Comparison of ENCODE assay signal across 23 cellular contexts in genomic region chr10:53846809-53847208, GRCh38.
DNase-seq lines count a peak whose midpoint lies in the region; ATAC-seq and TF ChIP-seq lines count a peak whose summit lies in the region.
"Had no signal": no experiment of that assay in that cellular context is flagged by ENCODE, and none has a peak within 500 bp of the region (broad histone marks: within the 10 kb centered on the region; RNA-seq: fewer than 3 reads in every experiment).

No MANE protein-coding gene starts in this region.

- H3K4me1 Mint-ChIP-seq in GM23338, result peaks cover 4% of the 10 kb centered on the region; the same call in 2 of the 3 replicates
- H3K4me1 Mint-ChIP-seq: activated CD8-positive, alpha-beta memory T cell treated with anti-CD3 and anti-CD28 coated beads, Interleukin-2, amount 10 ng/mL, durations not matched to agents 7 days and 5 days; activated naive CD8-positive, alpha-beta T cell treated with anti-CD3 and anti-CD28 coated beads for 36 hours; activated T-helper 17 cell treated with anti-CD3 and anti-CD28 coated beads, Interleukin-2, amount 50 U/mL, for 72 hours; T-cell had no signal

- H3K27me3 Mint-ChIP-seq in GM23338 (ENCODE audit: insufficient read depth, low read depth, poor library complexity), result no peaks in the 10 kb centered on the region
- H3K27me3 Mint-ChIP-seq: activated CD8-positive, alpha-beta memory T cell treated with anti-CD3 and anti-CD28 coated beads, Interleukin-2, amount 10 ng/mL, durations not matched to agents 7 days and 5 days; activated naive CD8-positive, alpha-beta T cell treated with anti-CD3 and anti-CD28 coated beads for 36 hours; activated T-helper 17 cell treated with anti-CD3 and anti-CD28 coated beads, Interleukin-2, amount 50 U/mL, for 72 hours; T-cell; type B pancreatic cell had no signal

- no peak overlapping the region for H3K56ac ChIP-seq in mesendoderm (ENCODE audit: low read length)

- no peaks in the 10 kb centered on the region for H3F3A ChIP-seq in GM23338 (replicated peaks; ENCODE audit: low read depth)

- H3K18ac ChIP-seq in mesendoderm (ENCODE audit: low read length), result no peak overlapping the region

- no peaks in the 10 kb centered on the region for H3K9me3 Mint-ChIP-seq in GM23338
- H3K9me3 Mint-ChIP-seq: activated naive CD8-positive, alpha-beta T cell treated with anti-CD3 and anti-CD28 coated beads for 36 hours had no signal

- no peaks in the 10 kb centered on the region for H4K20me1 ChIP-seq in GM23338 (replicated peaks; ENCODE audit: insufficient read depth)

- no peak overlapping the region for H4K8ac ChIP-seq in mesendoderm (ENCODE audit: low read depth, low read length)

- H3K36me3 Mint-ChIP-seq in GM23338 (ENCODE audit: low read depth), result no peaks in the 10 kb centered on the region
- H3K36me3 Mint-ChIP-seq: activated CD8-positive, alpha-beta memory T cell treated with anti-CD3 and anti-CD28 coated beads, Interleukin-2, amount 10 ng/mL, durations not matched to agents 7 days and 5 days; activated naive CD8-positive, alpha-beta T cell treated with anti-CD3 and anti-CD28 coated beads for 36 hours; T-cell; type B pancreatic cell had no signal

- H3K4me3 ChIP-seq in GM23338, result no peak overlapping the region
- H3K4me3 ChIP-seq in astrocyte of the cerebellum (ENCODE audit: low read depth, low read length), result no peak overlapping the region
- no peak overlapping the region for H3K4me3 ChIP-seq in mesendoderm (ENCODE audit: low read length)
- H3K4me3 ChIP-seq: heart right ventricle, right atrium auricular region had no signal

- H3K9ac ChIP-seq in mesendoderm (ENCODE audit: low read length), result no peak overlapping the region

- H3K36me3 ChIP-seq in GM23338 (ENCODE audit: insufficient read depth) (no peaks in the 10 kb centered on the region), mesendoderm (ENCODE audit: control insufficient read depth, insufficient read depth, low read length) (no peaks in the 10 kb centered on the region)
- H3K36me3 ChIP-seq: heart right ventricle, right atrium auricular region had no signal

- peak; percentile 35 for DNase-seq in GM23338 (ENCODE audit: low spot score)
- peak; percentile 6 for DNase-seq in NAMALWA (ENCODE audit: low spot score)
- DNase-seq in astrocyte of the cerebellum (ENCODE audit: low read depth), result no peak
- DNase-seq in mesendoderm, result peak; percentile 19
- no peak for DNase-seq in omental fat pad (ENCODE audit: low spot score)
- no peak for DNase-seq in NCI-H82 (lab: John Stamatoyannopoulos, UW)
- DNase-seq in DMS114 treated with DMSO at 0.1 percent for 48 hours (lab: John Stamatoyannopoulos, UW; ENCODE audit: unreplicated experiment), result no peak
- DNase-seq: activated CD4-positive, alpha-beta T cell treated with anti-CD3 and anti-CD28 coated beads for 48 hours; activated CD8-positive, alpha-beta memory T cell treated with anti-CD3 and anti-CD28 coated beads, Interleukin-2, amount 10 ng/mL, durations not matched to agents 7 days and 5 days; activated naive CD8-positive, alpha-beta T cell treated with anti-CD3 and anti-CD28 coated beads for 36 hours; heart right ventricle; KBM-7; NCI-H1092; NCI-H2029 treated with DMSO at 0.1 percent for 48 hours; NCI-H446 treated with DMSO at 0.1 percent for 48 hours; nucleus accumbens; SHP77; stimulated activated CD4-positive, alpha-beta T cell treated with anti-CD3 and anti-CD28 coated beads, Interleukin-12 subunit alpha, Interleukin-12 subunit beta, amount 100 ng/mL, for 4 hours; T-cell had no signal

- no peak overlapping the region for H3K27ac Mint-ChIP-seq in GM23338
- H3K27ac Mint-ChIP-seq: activated CD8-positive, alpha-beta memory T cell treated with anti-CD3 and anti-CD28 coated beads, Interleukin-2, amount 10 ng/mL, durations not matched to agents 7 days and 5 days; activated naive CD8-positive, alpha-beta T cell treated with anti-CD3 and anti-CD28 coated beads for 36 hours; activated T-helper 17 cell treated with anti-CD3 and anti-CD28 coated beads, Interleukin-2, amount 50 U/mL, for 72 hours; T-cell; type B pancreatic cell had no signal

- H3K4me2 ChIP-seq in GM23338 (no peak overlapping the region), mesendoderm (ENCODE audit: low read length) (no peak overlapping the region)

- peak overlapping the region; percentile 23; the same call in 1 of the 2 replicates for H2AFZ ChIP-seq in GM23338

- H2BK120ac ChIP-seq in mesendoderm (ENCODE audit: low read depth, low read length), result no peak overlapping the region

- peak; percentile 48 to 54 for TF ChIP-seq CTCF in GM23338 (conservative IDR thresholded peaks at IDR 0.05; ENCODE audit: low read depth in 2 of 2)
- TF ChIP-seq CTCF in astrocyte of the cerebellum (IDR thresholded peaks at IDR 0.05; ENCODE audit: low read depth, low read length, missing control alignments), result peak; percentile 29
- no peak for TF ChIP-seq CTCF in omental fat pad (IDR thresholded peaks at IDR 0.05)

- H2BK15ac ChIP-seq in mesendoderm (replicated peaks; ENCODE audit: low read depth), result no peak overlapping the region

- no peak for ATAC-seq in GM23338
- ATAC-seq in omental fat pad (ENCODE audit: low FRiP score), result no peak
- ATAC-seq in HG02885 (IDR thresholded peaks at IDR 0.05; ENCODE audit: poor library complexity, unreplicated experiment), result no peak
- ATAC-seq: activated CD8-positive, alpha-beta memory T cell treated with anti-CD3 and anti-CD28 coated beads, Interleukin-2, amount 10 ng/mL, durations not matched to agents 7 days and 5 days; activated T-helper 17 cell treated with anti-CD3 and anti-CD28 coated beads, Interleukin-2, amount 50 U/mL, for 72 hours; heart right ventricle; T-cell had no signal

- no CpG with 5 or more reads among the region's 2 CpGs for WGBS in mesendoderm (ENCODE audit: extremely low coverage, insufficient coverage, low lambda C conversion rate)

- H3K27me3 ChIP-seq in GM23338 (ENCODE audit: insufficient read depth) (no peaks in the 10 kb centered on the region), mesendoderm (ENCODE audit: insufficient read depth, low read length, poor library complexity) (no peaks in the 10 kb centered on the region)
- H3K27me3 ChIP-seq: heart right ventricle, right atrium auricular region had no signal

- H3K79me2 ChIP-seq in GM23338 (replicated peaks; ENCODE audit: insufficient read depth) (no peaks in the 10 kb centered on the region), mesendoderm (ENCODE audit: control insufficient read depth, insufficient read depth, low read length) (no peaks in the 10 kb centered on the region)

- no peak overlapping the region for H3K4ac ChIP-seq in mesendoderm (ENCODE audit: low read depth, low read length)

- H3K4me1 ChIP-seq in GM23338 (ENCODE audit: insufficient read depth), result no peaks in the 10 kb centered on the region
- no peaks in the 10 kb centered on the region for H3K4me1 ChIP-seq in mesendoderm (ENCODE audit: control insufficient read depth, low read depth, low read length)
- H3K4me1 ChIP-seq: heart right ventricle, right atrium auricular region had no signal

- H3K4me3 Mint-ChIP-seq in GM23338, result no peak overlapping the region
- H3K4me3 Mint-ChIP-seq: activated CD8-positive, alpha-beta memory T cell treated with anti-CD3 and anti-CD28 coated beads, Interleukin-2, amount 10 ng/mL, durations not matched to agents 7 days and 5 days; activated naive CD8-positive, alpha-beta T cell treated with anti-CD3 and anti-CD28 coated beads for 36 hours; activated T-helper 17 cell treated with anti-CD3 and anti-CD28 coated beads, Interleukin-2, amount 50 U/mL, for 72 hours; T-cell; type B pancreatic cell had no signal

- H3K27ac ChIP-seq in GM23338 (ENCODE audit: low read depth), result no peak overlapping the region
- H3K27ac ChIP-seq in mesendoderm (ENCODE audit: low read depth, low read length), result no peak overlapping the region
- H3K27ac ChIP-seq: heart right ventricle, right atrium auricular region had no signal

- no peak overlapping the region for H2AK5ac ChIP-seq in mesendoderm (ENCODE audit: low read length)

- no peaks in the 10 kb centered on the region for H3K9me2 ChIP-seq in GM23338 (ENCODE audit: insufficient read depth)

- H4K5ac ChIP-seq in mesendoderm (ENCODE audit: low read length), result no peak overlapping the region

- in situ Hi-C loops in astrocyte of the cerebellum (cut with HindIII; ENCODE audit: low sequenced_read_pairs), result no loop called here

- no peak overlapping the region for H3K23ac ChIP-seq in mesendoderm (ENCODE audit: low read length)

- no peak overlapping the region for H2BK5ac ChIP-seq in mesendoderm (ENCODE audit: low read length)

- no peaks in the 10 kb centered on the region for H3K79me1 ChIP-seq in mesendoderm (ENCODE audit: low read length)

Comparison
In these comparisons a context has a peak if more than half of its experiments do, and no peak if none do; other contexts are left out.
1. DNase-seq: peak in GM23338 (single experiment), NAMALWA (single experiment) and mesendoderm (single experiment); none in astrocyte of the cerebellum (single experiment), omental fat pad (single experiment), NCI-H82 (single experiment) and DMS114 treated with DMSO at 0.1 percent for 48 hours (single experiment).
2. CTCF ChIP-seq: peak in GM23338 (2 of 2) and astrocyte of the cerebellum (single experiment); none in omental fat pad (0 of 3).